ENCODE assay signal across 8 cellular contexts in genomic region chr10:74589226-74589673, GRCh38.
DNase-seq lines count a peak whose midpoint lies in the region; ATAC-seq, FAIRE-seq and TF ChIP-seq lines count a peak whose summit lies in the region.

No MANE protein-coding gene starts in this region.

- peak; percentile 26 for ATAC-seq in GM21786 (IDR thresholded peaks at IDR 0.05; ENCODE audit: unreplicated experiment)

- DNase-seq in NCI-H2171 (lab: John Stamatoyannopoulos, UW) (peak; percentile 89), dermis microvascular lymphatic vessel endothelial cell (ENCODE audit: low read depth in 2 of 2) (peak; percentile 99), lung microvascular endothelial cell (ENCODE audit: low read depth in 2 of 2) (peak; percentile 99), GM12892 (ENCODE audit: insufficient read length) (no peak), H7 (no peak)
- DNase-seq in activated CD4-positive, alpha-beta T cell treated with anti-CD3 and anti-CD28 coated beads, Interleukin-2, amount 50 U/mL, for 48 hours = peak; percentile 69 to 80
- peak; percentile 56 for DNase-seq in stimulated activated CD8-positive, alpha-beta memory T cell treated with anti-CD3 and anti-CD28 coated beads, Interleukin-12 subunit alpha, Interleukin-12 subunit beta, amount 100 ng/mL, for 24 hours (ENCODE audit: extremely low read depth)

- FAIRE-seq in GM12892 (lab: Jason Lieb, UNC) = no peak

- no peak overlapping the region for H3K4me3 ChIP-seq in H7 (ENCODE audit: insufficient read depth, low read depth, low read length)

- no peak for TF ChIP-seq POLR2A in GM12892 (IDR thresholded peaks at IDR 0.05; ENCODE audit: low read depth, low read length)

- no peaks in the 10 kb centered on the region for H3K36me3 ChIP-seq in H7 (replicated peaks; ENCODE audit: control insufficient read depth, insufficient read depth, low read length)

- no peaks in the 10 kb centered on the region for H3K27me3 ChIP-seq in H7 (ENCODE audit: control insufficient read depth, insufficient read depth, low read length)

Comparison
In these comparisons a context has a peak if more than half of its experiments do, and no peak if none do; other contexts are left out.
1. DNase-seq: peak in NCI-H2171 (single experiment), activated CD4-positive, alpha-beta T cell treated with anti-CD3 and anti-CD28 coated beads, Interleukin-2, amount 50 U/mL, for 48 hours (2 of 2), dermis microvascular lymphatic vessel endothelial cell (2 of 2), lung microvascular endothelial cell (2 of 2) and stimulated activated CD8-positive, alpha-beta memory T cell treated with anti-CD3 and anti-CD28 coated beads, Interleukin-12 subunit alpha, Interleukin-12 subunit beta, amount 100 ng/mL, for 24 hours (single experiment); none in GM12892 (single experiment) and H7 (single experiment).